ENCODE assay signal across 32 cellular contexts in the genomic region with DNA sequence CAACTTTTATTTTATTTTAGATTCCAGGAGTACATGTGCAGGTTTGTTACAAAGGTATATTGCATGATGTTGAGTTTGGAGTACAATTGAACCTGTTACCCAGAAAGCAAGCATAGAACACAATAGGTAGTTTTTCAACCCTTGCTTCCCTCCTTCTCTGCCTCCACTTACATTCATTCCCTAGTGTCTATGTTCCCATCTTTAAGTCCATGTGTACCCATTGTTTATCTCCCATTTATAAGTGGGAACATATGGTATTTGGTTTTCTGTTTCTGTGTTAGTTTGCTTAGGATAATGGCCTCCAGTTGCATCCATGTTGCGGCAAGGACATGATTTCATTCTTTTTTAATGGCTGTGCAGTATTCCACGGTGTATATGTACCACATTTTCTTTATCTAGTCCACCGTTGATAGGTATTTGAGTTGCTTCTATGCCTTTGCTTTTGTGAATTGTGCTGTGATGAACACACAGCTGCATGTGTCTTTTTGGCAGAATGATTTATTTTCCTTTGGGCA.
"Had no signal": no experiment of that assay in that cellular context is flagged by ENCODE, and none has a peak within 500 bp of the region (broad histone marks: within the 10 kb centered on the region; RNA-seq: fewer than 3 reads in every experiment).

No MANE protein-coding gene starts in this region.

- H3K4me3 ChIP-seq: ascending aorta, cardiac muscle cell had no signal

- ATAC-seq: activated CD4-positive, alpha-beta T cell treated with anti-CD3 and anti-CD28 coated beads for 36 hours; activated CD4-positive, CD25-positive, alpha-beta regulatory T cell treated with anti-CD3 and anti-CD28 coated beads, Interleukin-2, amount 50 U/mL, for 24 hours; activated CD8-positive, alpha-beta memory T cell treated with anti-CD3 and anti-CD28 coated beads, Interleukin-2, amount 10 ng/mL, durations not matched to agents 7 days and 5 days; activated CD8-positive, alpha-beta T cell treated with anti-CD3 and anti-CD28 coated beads, Interleukin-2, amount 10 ng/mL, durations not matched to agents 7 days and 5 days; activated naive CD8-positive, alpha-beta T cell treated with anti-CD3 and anti-CD28 coated beads, Interleukin-2, amount 50 U/mL, for 24 hours; WTC11 had no signal

- H3K4me1 ChIP-seq: ascending aorta had no signal

- H3K36me3 ChIP-seq: ascending aorta, cardiac muscle cell had no signal

- FAIRE-seq: bronchial epithelial cell had no signal

- H3K27me3 ChIP-seq: ascending aorta, cardiac muscle cell had no signal

- DNase-seq: activated CD4-positive, alpha-beta memory T cell treated with anti-CD3 and anti-CD28 coated beads, Interleukin-2, amount 10 ng/mL, durations not matched to agents 7 days and 5 days; activated CD4-positive, alpha-beta T cell treated with anti-CD3 and anti-CD28 coated beads for 1 hour; activated CD4-positive, alpha-beta T cell treated with anti-CD3 and anti-CD28 coated beads for 36 hours; activated CD4-positive, alpha-beta T cell treated with anti-CD3 and anti-CD28 coated beads for 48 hours; activated CD4-positive, alpha-beta T cell treated with anti-CD3 and anti-CD28 coated beads, Interleukin-2, amount 10 ng/mL, durations not matched to agents 7 days and 5 days; activated CD4-positive, alpha-beta T cell treated with anti-CD3 and anti-CD28 coated beads, Interleukin-2, amount 50 U/mL, for 48 hours; activated CD4-positive, CD25-positive, alpha-beta regulatory T cell; activated CD8-positive, alpha-beta memory T cell treated with anti-CD3 and anti-CD28 coated beads for 24 hours; activated CD8-positive, alpha-beta memory T cell treated with anti-CD3 and anti-CD28 coated beads, Interleukin-2, amount 10 ng/mL, durations not matched to agents 7 days and 5 days; activated CD8-positive, alpha-beta memory T cell treated with anti-CD3 and anti-CD28 coated beads, Interleukin-2, amount 50 U/mL, for 48 hours; activated CD8-positive, alpha-beta T cell treated with anti-CD3 and anti-CD28 coated beads, Interleukin-2, amount 10 ng/mL, durations not matched to agents 7 days and 5 days; activated effector memory CD4-positive, alpha-beta T cell treated with Interleukin-2 at 50 U/mL for 16 hours; activated gamma-delta T cell; activated naive CD4-positive, alpha-beta T cell treated with anti-CD3 and anti-CD28 coated beads, Interleukin-2, amount 10 ng/mL, durations not matched to agents 7 days and 5 days; activated naive CD4-positive, alpha-beta T cell treated with Interleukin-2 at 50 U/mL for 16 hours; activated naive CD8-positive, alpha-beta T cell treated with anti-CD3 and anti-CD28 coated beads, Interleukin-2, amount 10 ng/mL, durations not matched to agents 7 days and 5 days; activated naive CD8-positive, alpha-beta T cell treated with anti-CD3 and anti-CD28 coated beads, Interleukin-2, amount 50 U/mL, for 24 hours; activated T-cell treated with anti-CD3 and anti-CD28 coated beads, Interleukin-2, amount 50 U/mL, for 24 hours; activated T-cell treated with anti-CD3 and anti-CD28 coated beads, Interleukin-2, amount 50 U/mL, for 48 hours; amygdala; anterior cingulate cortex; caudate nucleus; cerebellar nuclear complex; T-helper 1 cell; T-helper 2 cell; T-helper 9 cell; WERI-Rb-1 had no signal

- H3K27ac ChIP-seq: ascending aorta, cardiac muscle cell, WERI-Rb-1 had no signal
